ENCODE assay signal across 18 cellular contexts in genomic region chr6:148739822-148740128, GRCh38.
"Had no signal": no experiment of that assay in that cellular context is flagged by ENCODE, and none has a peak within 500 bp of the region (broad histone marks: within the 10 kb centered on the region; RNA-seq: fewer than 3 reads in every experiment).

No MANE protein-coding gene starts in this region.

- H3K27ac Mint-ChIP-seq: activated naive CD4-positive, alpha-beta T cell treated with anti-CD3 and anti-CD28 coated beads for 36 hours; brain; mesothelial cell of epicardium; neural progenitor cell; T-helper 2 cell treated with Interferon-gamma antibody and Interleukin-4, amounts not matched to agents 5 μg/mL and 100 μg/mL, for 36 hours; type B pancreatic cell had no signal

- H3K36me3 ChIP-seq: colonic mucosa, esophagus muscularis mucosa, neural progenitor cell, right lobe of liver, suprapubic skin had no signal

- H3K9me3 Mint-ChIP-seq: activated naive CD4-positive, alpha-beta T cell treated with anti-CD3 and anti-CD28 coated beads for 36 hours; brain; mesothelial cell of epicardium; neural progenitor cell; T-helper 2 cell treated with Interferon-gamma antibody and Interleukin-4, amounts not matched to agents 5 μg/mL and 100 μg/mL, for 36 hours; type B pancreatic cell had no signal

- ATAC-seq: stimulated activated naive CD8-positive, alpha-beta T cell treated with anti-CD3 and anti-CD28 coated beads, Interleukin-15, Interleukin-2, amounts not matched to agents 100 U/mL and 50 U/mL, for 24 hours had no signal

- DNase-seq: activated CD8-positive, alpha-beta memory T cell treated with anti-CD3 and anti-CD28 coated beads for 24 hours; activated naive CD4-positive, alpha-beta T cell treated with anti-CD3 and anti-CD28 coated beads for 36 hours; activated T-cell treated with anti-CD3 and anti-CD28 coated beads for 4 hours; amniotic stem cell; central memory CD4-positive, alpha-beta T cell; colonic mucosa; hippocampal formation; kidney; right lobe of liver; stimulated activated naive CD8-positive, alpha-beta T cell treated with anti-CD3 and anti-CD28 coated beads, Interleukin-15, Interleukin-2, amounts not matched to agents 100 U/mL and 50 U/mL, for 24 hours; SW 1271 had no signal

- H3K4me1 Mint-ChIP-seq: brain, mesothelial cell of epicardium had no signal

- H3K4me1 ChIP-seq: colonic mucosa, neural progenitor cell, right lobe of liver had no signal

- H3K4me3 ChIP-seq: colonic mucosa, esophagus muscularis mucosa, neural progenitor cell, right lobe of liver, suprapubic skin had no signal

- H3K27me3 ChIP-seq: colonic mucosa, esophagus muscularis mucosa, neural progenitor cell, right lobe of liver, suprapubic skin had no signal

- H3K27ac ChIP-seq: colonic mucosa, esophagus muscularis mucosa, neural progenitor cell, right lobe of liver, suprapubic skin had no signal

- H3K9me3 ChIP-seq: colonic mucosa, esophagus muscularis mucosa, right lobe of liver, suprapubic skin had no signal

- H3K4me3 Mint-ChIP-seq: activated naive CD4-positive, alpha-beta T cell treated with anti-CD3 and anti-CD28 coated beads for 36 hours; mesothelial cell of epicardium; neural progenitor cell; T-helper 2 cell treated with Interferon-gamma antibody and Interleukin-4, amounts not matched to agents 5 μg/mL and 100 μg/mL, for 36 hours; type B pancreatic cell had no signal

- FAIRE-seq: kidney had no signal

- H3K36me3 Mint-ChIP-seq: brain, mesothelial cell of epicardium, neural progenitor cell, type B pancreatic cell had no signal
